9 cellular contexts compared by ENCODE assay signal in the genomic region with DNA sequence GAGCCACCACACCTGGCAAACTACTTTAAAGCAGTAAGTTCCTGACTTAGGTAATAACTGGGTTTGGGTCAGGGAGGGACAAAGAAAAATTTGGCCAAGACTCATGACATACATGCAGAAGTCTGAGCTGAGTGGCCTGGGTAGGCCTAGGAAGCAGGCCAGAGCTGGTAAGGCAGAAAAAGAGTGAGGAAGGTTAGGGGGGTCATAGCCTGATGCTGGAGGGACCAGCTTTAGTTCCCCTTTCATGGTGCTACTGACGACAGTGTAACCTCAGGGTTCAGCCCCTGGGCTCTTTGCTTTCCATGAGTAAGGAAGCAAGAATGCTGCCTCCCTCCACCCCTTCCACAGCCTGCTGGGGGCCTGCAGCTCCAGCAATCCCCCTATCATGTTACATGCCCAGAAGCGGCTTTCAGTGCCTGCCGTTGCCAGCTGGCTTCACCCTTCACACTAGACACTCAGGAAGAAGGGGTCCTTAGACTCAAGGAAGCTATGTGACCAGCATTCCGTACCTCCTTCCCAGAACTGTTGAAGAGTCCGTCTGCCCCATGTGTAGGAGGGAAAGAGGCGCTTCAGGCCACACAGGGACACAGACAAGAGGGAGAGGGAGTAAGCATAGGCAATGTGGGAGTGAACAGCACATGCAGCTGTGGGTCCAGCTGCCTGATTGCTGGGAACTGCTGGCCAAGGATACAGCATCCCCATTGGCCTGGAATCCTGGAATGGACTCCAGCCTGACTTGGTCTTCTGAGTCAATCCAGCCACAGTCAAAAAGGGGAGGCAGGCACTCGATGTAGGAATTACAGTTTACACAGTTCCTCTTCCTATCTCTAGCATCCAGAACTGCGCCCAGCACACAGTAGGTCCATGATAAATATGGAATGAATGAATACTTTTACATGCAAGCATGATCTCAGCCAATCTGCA. TPM values are rescaled to one million over a fixed set of nuclear protein-coding genes. Genes with fewer than 3 reads are reported as not detected.
DNase-seq lines count a peak whose midpoint lies in the region; ATAC-seq and TF ChIP-seq lines count a peak whose summit lies in the region.
"Had no signal": no experiment of that assay in that cellular context is flagged by ENCODE, and none has a peak within 500 bp of the region (broad histone marks: within the 10 kb centered on the region; RNA-seq: fewer than 3 reads in every experiment).

No MANE protein-coding gene starts in this region.

- peaks cover 50% of the 10 kb centered on the region for H3K27me3 Mint-ChIP-seq in activated T-cell treated with anti-CD3 and anti-CD28 coated beads, Interleukin-2, amount 50 U/mL, for 72 hours (ENCODE audit: low read depth)

- H3K27me3 ChIP-seq in RWPE2 (ENCODE audit: insufficient read depth, poor library complexity, severe bottlenecking) (no peaks in the 10 kb centered on the region), esophagus muscularis mucosa (peaks cover 0 to 3% (median 0%) of the 10 kb centered on the region in 4 donors)

- no peak overlapping the region for H3K4me3 Mint-ChIP-seq in activated T-cell treated with anti-CD3 and anti-CD28 coated beads, Interleukin-2, amount 50 U/mL, for 72 hours

- ATAC-seq in RWPE2 (ENCODE audit: low read depth), result peak; percentile 76
- ATAC-seq in GM21619 (IDR thresholded peaks at IDR 0.05; ENCODE audit: unreplicated experiment), result no peak
- ATAC-seq in HG03354 (IDR thresholded peaks at IDR 0.05; ENCODE audit: poor library complexity, severe bottlenecking, unreplicated experiment), result no peak
- ATAC-seq in GM18505 (IDR thresholded peaks at IDR 0.05; ENCODE audit: unreplicated experiment), result no peak
- ATAC-seq in activated T-cell treated with anti-CD3 and anti-CD28 coated beads, Interleukin-2, amount 50 U/mL, for 72 hours (replicated peaks in 1 of 2), result no peak

- peaks cover 39% of the 10 kb centered on the region for H3K4me1 Mint-ChIP-seq in activated T-cell treated with anti-CD3 and anti-CD28 coated beads, Interleukin-2, amount 50 U/mL, for 72 hours (ENCODE audit: low read depth)

- 32% methylated on average over 8 of the region's 8 CpGs for WGBS in esophagus muscularis mucosa

- intact Hi-C loops in esophagus muscularis mucosa (cut with DNase I), result no loop called here

- TF ChIP-seq POLR2A in esophagus muscularis mucosa (IDR thresholded peaks at IDR 0.05; ENCODE audit: low read depth) (no peak), GM18505 (IDR thresholded peaks at IDR 0.05; ENCODE audit: borderline replicate concordance, extremely low read depth, insufficient read depth, insufficient read length) (no peak)

- TF ChIP-seq CTCF in RWPE2 (IDR thresholded peaks at IDR 0.05; ENCODE audit: poor library complexity, severe bottlenecking) (no peak), esophagus muscularis mucosa (IDR thresholded peaks at IDR 0.05) (no peak)

- DNase-seq in HEK293T (ENCODE audit: extremely low spot score), result peak; percentile 41
- DNase-seq in RWPE2 (ENCODE audit: low spot score), result peak; percentile 94
- DNase-seq in esophagus muscularis mucosa (ENCODE audit: extremely low spot score), result peak; percentile 93
- peak; percentile 93 for DNase-seq in non-pigmented ciliary epithelial cell (ENCODE audit: low read depth)
- no peak for DNase-seq in activated T-cell treated with anti-CD3 and anti-CD28 coated beads, Interleukin-2, amount 50 U/mL, for 72 hours

- H3K27ac ChIP-seq in RWPE2 (ENCODE audit: poor library complexity, severe bottlenecking) (peak overlapping the region; percentile 92), esophagus muscularis mucosa (replicated peaks in 1 of 4) (peak overlapping the region; percentile 62 to 79 (median 72))
- H3K27ac ChIP-seq: SK-N-MC had no signal

- POLR2A ChIA-PET in HEK293T (lab: Yijun Ruan, JAX), result interaction anchor here (0.7 to 1.7 kb wide), 3 partner anchors 8 to 60 kb away, joined by 3 to 5 read pairs (median 3); no protein-coding TSS in a partner anchor

- no peak for TF ChIP-seq EP300 in esophagus muscularis mucosa (IDR thresholded peaks at IDR 0.05)

- H3K4me1 ChIP-seq in RWPE2 (ENCODE audit: insufficient read depth, poor library complexity, severe bottlenecking) (peaks cover 50% of the 10 kb centered on the region), esophagus muscularis mucosa (peaks cover 45 to 60% (median 56%) of the 10 kb centered on the region in 4 donors)

- H3K36me3 ChIP-seq in RWPE2 (ENCODE audit: low read depth) (peaks cover under 1% of the 10 kb centered on the region; the same call in 1 of the 2 replicates), esophagus muscularis mucosa (no peaks in the 10 kb centered on the region)

- CTCF ChIA-PET in HEK293T (lab: Yijun Ruan, JAX), result interaction anchor here (0.7 to 1.3 kb wide), 3 partner anchors 21 to 34 kb away, joined by 4 to 5 read pairs (median 5); no protein-coding TSS in a partner anchor

- H3K4me3 ChIP-seq in RWPE2 (ENCODE audit: severe bottlenecking), result no peak overlapping the region
- H3K4me3 ChIP-seq in esophagus muscularis mucosa, result no peak overlapping the region
- H3K4me3 ChIP-seq: SK-N-MC had no signal

- H3K9me3 ChIP-seq in RWPE2 (ENCODE audit: severe bottlenecking), result no peaks in the 10 kb centered on the region
- H3K9me3 ChIP-seq in esophagus muscularis mucosa, result no peaks in the 10 kb centered on the region

- no peaks in the 10 kb centered on the region for H3K36me3 Mint-ChIP-seq in activated T-cell treated with anti-CD3 and anti-CD28 coated beads, Interleukin-2, amount 50 U/mL, for 72 hours (ENCODE audit: insufficient read depth in 2 of 2)

- no peak overlapping the region for H3K27ac Mint-ChIP-seq in activated T-cell treated with anti-CD3 and anti-CD28 coated beads, Interleukin-2, amount 50 U/mL, for 72 hours

- H3K9me3 Mint-ChIP-seq in activated T-cell treated with anti-CD3 and anti-CD28 coated beads, Interleukin-2, amount 50 U/mL, for 72 hours, result no peaks in the 10 kb centered on the region

TF ChIP-seq in HEK293T, 16 proteins besides CTCF, POLR2A, EP300 and RAD21:
- TF ChIP-seq NFRKB (IDR thresholded peaks at IDR 0.05) (no peak), CTBP1 (IDR thresholded peaks at IDR 0.05; ENCODE audit: borderline replicate concordance) (no peak), TARDBP (IDR thresholded peaks at IDR 0.05) (no peak), ARNT (IDR thresholded peaks at IDR 0.05) (no peak), ELF4 (IDR thresholded peaks at IDR 0.05) (no peak), FOXA1 (IDR thresholded peaks at IDR 0.05) (no peak), L3MBTL2 (conservative IDR thresholded peaks at IDR 0.05) (no peak), PKNOX1 (IDR thresholded peaks at IDR 0.05) (no peak), BHLHE40 (IDR thresholded peaks at IDR 0.05; ENCODE audit: borderline replicate concordance) (no peak), FOXM1 (IDR thresholded peaks at IDR 0.05; ENCODE audit: borderline replicate concordance) (no peak), LEF1 (IDR thresholded peaks at IDR 0.05; ENCODE audit: borderline replicate concordance) (no peak), ZNF384 (IDR thresholded peaks at IDR 0.05) (no peak), SP1 (IDR thresholded peaks at IDR 0.05) (no peak), FOXK2 (IDR thresholded peaks at IDR 0.05) (no peak), SUZ12 (IDR thresholded peaks at IDR 0.05) (no peak), HDGF (IDR thresholded peaks at IDR 0.05; ENCODE audit: borderline replicate concordance) (no peak)

RNA-seq across cellular contexts. Expression of gene PLAU, which starts 4.1 kb away (rescaled TPM):
- total RNA-seq in esophagus muscularis mucosa, result 10 to 100 TPM in 1 of 4 donors, 1 to 10 TPM in 3; 4.2 to 38.3 (median 6.9) TPM
- under 1 TPM; 0.43 to 0.44 TPM for total RNA-seq in activated T-cell treated with anti-CD3 and anti-CD28 coated beads, Interleukin-2, amount 50 U/mL, for 72 hours

RNA-seq across cellular contexts. Expression of gene CAMK2G, which starts 32.4 kb away (rescaled TPM):
- 100 to 1,000 TPM in 3 of 4 donors, 10 to 100 TPM in 1; 96.4 to 201 (median 159) TPM for total RNA-seq in esophagus muscularis mucosa
- 10 to 100 TPM; 25.0 to 30.3 TPM for total RNA-seq in activated T-cell treated with anti-CD3 and anti-CD28 coated beads, Interleukin-2, amount 50 U/mL, for 72 hours

Comparison
In these comparisons a context has a peak if more than half of its experiments do, and no peak if none do; other contexts are left out.
1. DNase-seq: peak in HEK293T (single experiment), RWPE2 (single experiment), esophagus muscularis mucosa (single experiment) and non-pigmented ciliary epithelial cell (single experiment); none in activated T-cell treated with anti-CD3 and anti-CD28 coated beads, Interleukin-2, amount 50 U/mL, for 72 hours (0 of 2).